Comparison of ENCODE assay signal across 1 cellular context in the genomic region with DNA sequence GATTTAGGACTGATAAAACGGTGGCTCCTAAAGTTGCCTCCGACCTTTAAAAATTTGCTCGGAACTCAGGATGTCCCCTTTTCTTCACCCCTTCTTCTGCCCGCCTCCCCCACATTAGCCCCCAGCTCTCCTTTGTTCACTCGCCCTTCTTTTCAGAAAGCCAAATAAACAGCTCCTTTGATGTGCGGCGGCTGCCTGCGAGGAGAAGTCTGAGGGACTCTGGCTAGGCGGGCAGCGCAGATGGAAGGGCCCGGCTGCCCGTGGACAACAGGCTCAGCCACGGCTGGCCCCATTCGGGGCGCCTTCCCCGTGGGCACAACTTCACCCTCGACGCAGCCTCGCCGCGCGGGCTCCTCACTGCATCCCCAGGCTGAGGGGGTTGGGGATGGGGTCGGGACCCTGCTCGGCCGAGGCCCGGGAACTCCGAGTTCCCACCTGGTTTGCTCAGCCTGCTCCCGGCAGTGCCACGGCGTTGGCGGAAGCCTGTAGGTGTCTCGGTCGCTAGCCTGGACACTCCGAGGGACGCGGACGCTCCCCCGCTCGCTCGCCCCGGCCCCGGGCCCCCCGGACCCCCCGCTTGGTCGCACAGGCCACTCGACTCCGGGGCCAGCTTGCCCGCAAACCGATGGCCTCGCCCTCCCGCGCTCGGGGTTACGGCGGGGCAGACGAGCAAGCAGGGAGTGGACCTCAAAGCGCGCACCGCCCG.
TF ChIP-seq lines count a peak whose summit lies in the region.

No MANE protein-coding gene starts in this region.

TF ChIP-seq in HEK293, 187 proteins besides CTCF, POLR2A, EP300 and RAD21 (continued from another document):
- TF ChIP-seq KLF8 (tag by site-specific recombination; IDR thresholded peaks at IDR 0.05) (0 out of 2 replicates have a peak, but pooled peaks have one; percentile 48), TSHZ1 (tag by site-specific recombination; IDR thresholded peaks at IDR 0.05; ENCODE audit: borderline replicate concordance) (peak; percentile 73; the same call in 1 of the 2 replicates), ZNF843 (tag by site-specific recombination; IDR thresholded peaks at IDR 0.05) (0 out of 2 replicates have a peak, but pooled peaks have one; percentile 76), ZEB2 (tag by site-specific recombination; IDR thresholded peaks at IDR 0.05) (peak; percentile 88), PRDM1 (tag by site-specific recombination; IDR thresholded peaks at IDR 0.05) (no peak; the same call in 1 of the 2 replicates), ZNF366 (tag by site-specific recombination; conservative IDR thresholded peaks at IDR 0.05) (peak; percentile 96), FEZF1 (tag by site-specific recombination; IDR thresholded peaks at IDR 0.05) (peak; percentile 83), ZNF24 (tag by site-specific recombination; IDR thresholded peaks at IDR 0.05) (peak; percentile 79; the same call in 1 of the 2 replicates), GLIS1 (tag by site-specific recombination; IDR thresholded peaks at IDR 0.05) (0 out of 2 replicates have a peak, but pooled peaks have one; percentile 8), ZNF561 (tag by site-specific recombination; IDR thresholded peaks at IDR 0.05; ENCODE audit: borderline replicate concordance) (0 out of 2 replicates have a peak, but pooled peaks have one; percentile 53), ZNF341 (tag by site-specific recombination; IDR thresholded peaks at IDR 0.05; ENCODE audit: low read depth) (peak; percentile 81), BCL11B (tag by site-specific recombination; IDR thresholded peaks at IDR 0.05; ENCODE audit: low read depth) (0 out of 2 replicates have a peak, but pooled peaks have one; percentile 25), ZNF585B (tag by site-specific recombination; IDR thresholded peaks at IDR 0.05) (no peak), ZNF2 (tag by site-specific recombination; IDR thresholded peaks at IDR 0.05) (peak; percentile 52; the same call in 1 of the 2 replicates), ZFP3 (tag by site-specific recombination; IDR thresholded peaks at IDR 0.05; ENCODE audit: low read depth) (no peak), GLIS2 (tag by site-specific recombination; IDR thresholded peaks at IDR 0.05) (peak; percentile 71), ZFHX2 (tag by site-specific recombination; conservative IDR thresholded peaks at IDR 0.05) (peak; percentile 84), ZNF76 (tag by site-specific recombination; IDR thresholded peaks at IDR 0.05; ENCODE audit: borderline replicate concordance, low read depth) (0 out of 2 replicates have a peak, but pooled peaks have one; percentile 17), KLF1 (tag by site-specific recombination; IDR thresholded peaks at IDR 0.05) (peak; percentile 58), PRDM10 (tag by site-specific recombination; IDR thresholded peaks at IDR 0.05) (peak; percentile 70), PATZ1 (tag by site-specific recombination; IDR thresholded peaks at IDR 0.05) (peak; percentile 91), ZNF837 (tag by site-specific recombination; IDR thresholded peaks at IDR 0.05) (no peak), EGR2 (tag by site-specific recombination; IDR thresholded peaks at IDR 0.05; ENCODE audit: low read depth) (peak; percentile 78), ZNF26 (tag by site-specific recombination; IDR thresholded peaks at IDR 0.05) (no peak), ZBTB10 (tag by site-specific recombination; IDR thresholded peaks at IDR 0.05) (peak; percentile 60)
- TF ChIP-seq, protein P1, sequence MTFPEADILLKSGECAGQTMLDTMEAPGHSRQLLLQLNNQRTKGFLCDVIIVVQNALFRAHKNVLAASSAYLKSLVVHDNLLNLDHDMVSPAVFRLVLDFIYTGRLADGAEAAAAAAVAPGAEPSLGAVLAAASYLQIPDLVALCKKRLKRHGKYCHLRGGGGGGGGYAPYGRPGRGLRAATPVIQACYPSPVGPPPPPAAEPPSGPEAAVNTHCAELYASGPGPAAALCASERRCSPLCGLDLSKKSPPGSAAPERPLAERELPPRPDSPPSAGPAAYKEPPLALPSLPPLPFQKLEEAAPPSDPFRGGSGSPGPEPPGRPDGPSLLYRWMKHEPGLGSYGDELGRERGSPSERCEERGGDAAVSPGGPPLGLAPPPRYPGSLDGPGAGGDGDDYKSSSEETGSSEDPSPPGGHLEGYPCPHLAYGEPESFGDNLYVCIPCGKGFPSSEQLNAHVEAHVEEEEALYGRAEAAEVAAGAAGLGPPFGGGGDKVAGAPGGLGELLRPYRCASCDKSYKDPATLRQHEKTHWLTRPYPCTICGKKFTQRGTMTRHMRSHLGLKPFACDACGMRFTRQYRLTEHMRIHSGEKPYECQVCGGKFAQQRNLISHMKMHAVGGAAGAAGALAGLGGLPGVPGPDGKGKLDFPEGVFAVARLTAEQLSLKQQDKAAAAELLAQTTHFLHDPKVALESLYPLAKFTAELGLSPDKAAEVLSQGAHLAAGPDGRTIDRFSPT (tag by site-specific recombination; IDR thresholded peaks at IDR 0.05) = peak; percentile 68
- TF ChIP-seq, protein P2, sequence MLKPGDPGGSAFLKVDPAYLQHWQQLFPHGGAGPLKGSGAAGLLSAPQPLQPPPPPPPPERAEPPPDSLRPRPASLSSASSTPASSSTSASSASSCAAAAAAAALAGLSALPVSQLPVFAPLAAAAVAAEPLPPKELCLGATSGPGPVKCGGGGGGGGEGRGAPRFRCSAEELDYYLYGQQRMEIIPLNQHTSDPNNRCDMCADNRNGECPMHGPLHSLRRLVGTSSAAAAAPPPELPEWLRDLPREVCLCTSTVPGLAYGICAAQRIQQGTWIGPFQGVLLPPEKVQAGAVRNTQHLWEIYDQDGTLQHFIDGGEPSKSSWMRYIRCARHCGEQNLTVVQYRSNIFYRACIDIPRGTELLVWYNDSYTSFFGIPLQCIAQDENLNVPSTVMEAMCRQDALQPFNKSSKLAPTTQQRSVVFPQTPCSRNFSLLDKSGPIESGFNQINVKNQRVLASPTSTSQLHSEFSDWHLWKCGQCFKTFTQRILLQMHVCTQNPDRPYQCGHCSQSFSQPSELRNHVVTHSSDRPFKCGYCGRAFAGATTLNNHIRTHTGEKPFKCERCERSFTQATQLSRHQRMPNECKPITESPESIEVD (tag by site-specific recombination; IDR thresholded peaks at IDR 0.05) = peak; percentile 82; the same call in 1 of the 2 replicates
- TF ChIP-seq, protein P3, sequence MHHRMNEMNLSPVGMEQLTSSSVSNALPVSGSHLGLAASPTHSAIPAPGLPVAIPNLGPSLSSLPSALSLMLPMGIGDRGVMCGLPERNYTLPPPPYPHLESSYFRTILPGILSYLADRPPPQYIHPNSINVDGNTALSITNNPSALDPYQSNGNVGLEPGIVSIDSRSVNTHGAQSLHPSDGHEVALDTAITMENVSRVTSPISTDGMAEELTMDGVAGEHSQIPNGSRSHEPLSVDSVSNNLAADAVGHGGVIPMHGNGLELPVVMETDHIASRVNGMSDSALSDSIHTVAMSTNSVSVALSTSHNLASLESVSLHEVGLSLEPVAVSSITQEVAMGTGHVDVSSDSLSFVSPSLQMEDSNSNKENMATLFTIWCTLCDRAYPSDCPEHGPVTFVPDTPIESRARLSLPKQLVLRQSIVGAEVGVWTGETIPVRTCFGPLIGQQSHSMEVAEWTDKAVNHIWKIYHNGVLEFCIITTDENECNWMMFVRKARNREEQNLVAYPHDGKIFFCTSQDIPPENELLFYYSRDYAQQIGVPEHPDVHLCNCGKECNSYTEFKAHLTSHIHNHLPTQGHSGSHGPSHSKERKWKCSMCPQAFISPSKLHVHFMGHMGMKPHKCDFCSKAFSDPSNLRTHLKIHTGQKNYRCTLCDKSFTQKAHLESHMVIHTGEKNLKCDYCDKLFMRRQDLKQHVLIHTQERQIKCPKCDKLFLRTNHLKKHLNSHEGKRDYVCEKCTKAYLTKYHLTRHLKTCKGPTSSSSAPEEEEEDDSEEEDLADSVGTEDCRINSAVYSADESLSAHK (tag by site-specific recombination; IDR thresholded peaks at IDR 0.05) = peak; percentile 12; the same call in 1 of the 2 replicates
TF ChIP-seq in HEK293: peak in this region for 45.
